25 cellular contexts compared by ENCODE assay signal in genomic region chr5:142910128-142910527, GRCh38.
"Had no signal": no experiment of that assay in that cellular context is flagged by ENCODE, and none has a peak within 500 bp of the region (broad histone marks: within the 10 kb centered on the region; RNA-seq: fewer than 3 reads in every experiment).

No MANE protein-coding gene starts in this region.

- H3K4me3 ChIP-seq: neural progenitor cell, ovary, right lobe of liver, sigmoid colon, stomach, thoracic aorta, thyroid gland, tibial nerve, upper lobe of left lung, vagina had no signal

- H3K4me1 ChIP-seq: neural progenitor cell, parathyroid adenoma, sigmoid colon, stomach, tibial nerve, vagina had no signal

- H3K27ac ChIP-seq: neural progenitor cell, ovary, parathyroid adenoma, psoas muscle, sigmoid colon, stomach, thoracic aorta, thyroid gland, tibial nerve, vagina had no signal

- DNase-seq: natural killer cell; occipital lobe; ovary; posterior cingulate gyrus; psoas muscle; right cardiac atrium; right lobe of liver; sigmoid colon; small intestine; stimulated activated CD4-positive, alpha-beta T cell treated with anti-CD3 and anti-CD28 coated beads, Interleukin-15, amount 100 ng/mL, for 24 hours; stimulated activated CD4-positive, alpha-beta T cell treated with anti-CD3 and anti-CD28 coated beads, Interleukin-2, amount 100 ng/mL, for 24 hours; stimulated activated CD4-positive, alpha-beta T cell treated with anti-CD3 and anti-CD28 coated beads, Interleukin-2, amount 100 ng/mL, for 48 hours; stimulated activated CD4-positive, alpha-beta T cell treated with anti-CD3 and anti-CD28 coated beads, Interleukin-4, amount 100 ng/mL, for 24 hours; stimulated activated naive B cell treated with anti-CD40 and anti-IgM and Interleukin-4, amounts not matched to agents 10 μg/mL and 1 μg/mL and 100 μg/mL, for 72 hours; stimulated activated naive CD4-positive, alpha-beta T cell treated with Interleukin-2 at 50 U/mL for 16 hours; stomach; thyroid gland; trophoblast cell; upper lobe of left lung had no signal

- H3K27me3 ChIP-seq: neural progenitor cell, ovary, right lobe of liver, sigmoid colon, stomach, thyroid gland, tibial nerve, upper lobe of left lung, vagina had no signal

- H3K9me3 ChIP-seq: ovary, psoas muscle, right lobe of liver, sigmoid colon, stomach, thoracic aorta, thyroid gland, tibial nerve, upper lobe of left lung, vagina had no signal

- H3K36me3 ChIP-seq: neural progenitor cell, ovary, right lobe of liver, vagina had no signal

- ATAC-seq: natural killer cell; psoas muscle; right cardiac atrium; right lobe of liver; stimulated activated effector memory CD8-positive, alpha-beta T cell treated with anti-CD3 and anti-CD28 coated beads, Interleukin-12 subunit alpha, Interleukin-12 subunit beta, amount 100 ng/mL, for 72 hours; stimulated activated naive B cell treated with anti-CD40 and anti-IgM and Interleukin-4, amounts not matched to agents 10 μg/mL and 1 μg/mL and 100 μg/mL, for 72 hours had no signal
